ENCODE assay signal across 19 cellular contexts in genomic region chr14:64442300-64442988, GRCh38. TPM values are rescaled to one million over a fixed set of nuclear protein-coding genes. Genes with fewer than 3 reads are reported as not detected.
A peak's percentile ranks its signal among the peaks of the same experiment; 100 is the strongest.
DNase-seq lines count a peak whose midpoint lies in the region; TF ChIP-seq lines count a peak whose summit lies in the region.
"Had no signal": no experiment of that assay in that cellular context is flagged by ENCODE, and none has a peak within 500 bp of the region (broad histone marks: within the 10 kb centered on the region; RNA-seq: fewer than 3 reads in every experiment).

No MANE protein-coding gene starts in this region.

- no peaks in the 10 kb centered on the region for H4K20me1 ChIP-seq in hepatocyte (ENCODE audit: insufficient read depth, poor library complexity, severe bottlenecking)
- H4K20me1 ChIP-seq in smooth muscle cell (ENCODE audit: low read depth): no peaks in the 10 kb centered on the region

- H3K4me3 ChIP-seq in hepatocyte: no peak overlapping the region
- H3K4me3 ChIP-seq in smooth muscle cell: no peak overlapping the region
- H3K4me3 ChIP-seq: breast epithelium, gastroesophageal sphincter, GM12878, HAP-1, PC-9, SJSA1 had no signal

- no peaks in the 10 kb centered on the region for H3K79me2 ChIP-seq in hepatocyte
- H3K79me2 ChIP-seq in smooth muscle cell (ENCODE audit: low read depth): no peaks in the 10 kb centered on the region

- H3K9ac ChIP-seq in smooth muscle cell (ENCODE audit: low read depth): no peak overlapping the region

- H3K4me2 ChIP-seq in hepatocyte (no peak overlapping the region), smooth muscle cell (peak overlapping the region; percentile 41)
- H3K4me2 ChIP-seq: PC-9 had no signal

- in situ Hi-C loops in Caki2 (cut with HindIII; ENCODE audit: low pct_unique_long_range_greater_than_20kb, low sequenced_read_pairs): no loop called here

- TF ChIP-seq CTCF in hepatocyte (IDR thresholded peaks at IDR 0.05; ENCODE audit: poor library complexity): no peak
- TF ChIP-seq CTCF in smooth muscle cell (IDR thresholded peaks at IDR 0.05; ENCODE audit: borderline replicate concordance, insufficient read depth, poor library complexity, severe bottlenecking): no peak

- peaks cover 20% of the 10 kb centered on the region for H3F3A ChIP-seq in smooth muscle cell (ENCODE audit: low read depth)

- DNase-seq in Caki2 (ENCODE audit: low read depth) (peak; percentile 16), hepatocyte (ENCODE audit: low spot score) (peak; percentile 15), smooth muscle cell (lab: John Stamatoyannopoulos, UW; ENCODE audit: unreplicated experiment) (no peak), NCI-H1436 treated with DMSO at 0.1 percent for 48 hours (lab: John Stamatoyannopoulos, UW) (no peak), dermis blood vessel endothelial cell (no peak)
- DNase-seq in activated CD4-positive, CD25-positive, alpha-beta regulatory T cell treated with anti-CD3 and anti-CD28 coated beads, Interleukin-2, amount 50 U/mL, for 72 hours: no peak
- DNase-seq in stimulated activated naive CD4-positive, alpha-beta T cell (lab: John Stamatoyannopoulos, UW): no peak
- DNase-seq: ACHN; GDM1; left colon; PC-9; stimulated activated naive CD8-positive, alpha-beta T cell treated with anti-CD3 and anti-CD28 coated beads, Interleukin-15, Interleukin-2, amounts not matched to agents 100 U/mL and 50 U/mL, for 24 hours had no signal

- no peaks in the 10 kb centered on the region for H3K9me3 ChIP-seq in hepatocyte (ENCODE audit: low read depth)
- H3K9me3 ChIP-seq in smooth muscle cell (replicated peaks; ENCODE audit: low read depth): no peaks in the 10 kb centered on the region
- H3K9me3 ChIP-seq: breast epithelium, gastroesophageal sphincter, HAP-1, SJSA1 had no signal

- 84% methylated on average over 17 of the region's 17 CpGs for WGBS in hepatocyte (ENCODE audit: low lambda C conversion rate, missing lambda C conversion rate)
- 33% methylated on average over 17 of the region's 17 CpGs for WGBS in smooth muscle cell (ENCODE audit: low lambda C conversion rate)

- H3K4me1 ChIP-seq in hepatocyte (ENCODE audit: insufficient read depth) (peaks cover 9% of the 10 kb centered on the region), smooth muscle cell (ENCODE audit: low read depth) (peaks cover 30% of the 10 kb centered on the region)
- H3K4me1 ChIP-seq: breast epithelium, HAP-1 had no signal

- no peak overlapping the region for H2AFZ ChIP-seq in hepatocyte
- no peak overlapping the region for H2AFZ ChIP-seq in smooth muscle cell (ENCODE audit: low read depth)
- H2AFZ ChIP-seq: PC-9 had no signal

- H3K27me3 ChIP-seq in hepatocyte (no peaks in the 10 kb centered on the region), smooth muscle cell (ENCODE audit: low read depth) (no peaks in the 10 kb centered on the region)
- H3K27me3 ChIP-seq: breast epithelium, gastroesophageal sphincter, SJSA1 had no signal

- no peaks in the 10 kb centered on the region for H3K9me2 ChIP-seq in hepatocyte (replicated peaks; ENCODE audit: insufficient read depth)

- H3K36me3 ChIP-seq in hepatocyte (replicated peaks; ENCODE audit: insufficient read depth, low read depth): no peaks in the 10 kb centered on the region
- H3K36me3 ChIP-seq in smooth muscle cell (ENCODE audit: low read depth): no peaks in the 10 kb centered on the region
- H3K36me3 ChIP-seq: breast epithelium had no signal

- peak overlapping the region; percentile 3 for H3K27ac ChIP-seq in angular gyrus (ENCODE audit: low read depth, low read length)
- H3K27ac ChIP-seq in hepatocyte: no peak overlapping the region
- peak overlapping the region; percentile 26 for H3K27ac ChIP-seq in smooth muscle cell (ENCODE audit: low read depth)
- H3K27ac ChIP-seq: C4-2B, gastroesophageal sphincter, PC-9, SJSA1 had no signal

RNA-seq across cellular contexts. Expression of gene AKAP5, which starts 22.9 kb away (rescaled TPM):
- total RNA-seq in Caki2 (2014; rRNA removed; shearing (Covaris generic); ENCODE audit: low replicate concordance): 0.87 and 1.3 TPM in 2 replicates
- total RNA-seq in hepatocyte (7.8 and 9.4 TPM in 2 replicates), smooth muscle cell (4.4 and 7.6 TPM in 2 replicates), dermis blood vessel endothelial cell (0.47 and 0.68 TPM in 2 replicates)
- polyA plus RNA-seq in hepatocyte (0.60 and 1.4 TPM in 2 replicates), smooth muscle cell (0.80 and 0.94 TPM in 2 replicates)

RNA-seq across cellular contexts. Expression of gene MTHFD1, which starts 54.3 kb away (rescaled TPM):
- 26.7 and 28.6 TPM in 2 replicates for total RNA-seq in Caki2 (2014; rRNA removed; shearing (Covaris generic); ENCODE audit: low replicate concordance)
- total RNA-seq in hepatocyte (19.5 and 29.5 TPM in 2 replicates), smooth muscle cell (12.8 and 18.2 TPM in 2 replicates), dermis blood vessel endothelial cell (39.8 and 112 TPM in 2 replicates)
- polyA plus RNA-seq in hepatocyte (24.4 and 31.9 TPM in 2 replicates), smooth muscle cell (23.8 and 25.4 TPM in 2 replicates)

Comparison
In these comparisons a context has a peak if more than half of its experiments do, and no peak if none do; other contexts are left out.
1. DNase-seq: peak in Caki2 (single experiment) and hepatocyte (single experiment); none in smooth muscle cell (single experiment), NCI-H1436 treated with DMSO at 0.1 percent for 48 hours (single experiment), activated CD4-positive, CD25-positive, alpha-beta regulatory T cell treated with anti-CD3 and anti-CD28 coated beads, Interleukin-2, amount 50 U/mL, for 72 hours (single experiment), dermis blood vessel endothelial cell (single experiment) and stimulated activated naive CD4-positive, alpha-beta T cell (0 of 6).